In genomic region chr7:50309130-50309478, GRCh38 we compare ENCODE assay signal across 12 cellular contexts. TPM values are rescaled to one million over a fixed set of nuclear protein-coding genes. Genes with fewer than 3 reads are reported as not detected.
DNase-seq lines count a peak whose midpoint lies in the region; ATAC-seq and TF ChIP-seq lines count a peak whose summit lies in the region.
"Had no signal": no experiment of that assay in that cellular context is flagged by ENCODE, and none has a peak within 500 bp of the region (broad histone marks: within the 10 kb centered on the region; RNA-seq: fewer than 3 reads in every experiment).

No MANE protein-coding gene starts in this region.

- in situ Hi-C loops in mammary epithelial cell (cut with MboI; ENCODE audit: low sequenced_read_pairs in 2 of 2), result no loop called here

- H3K9me3 ChIP-seq in OCI-LY7 (ENCODE audit: low read length) (no peaks in the 10 kb centered on the region), thymus (ENCODE audit: control insufficient read depth) (no peaks in the 10 kb centered on the region), smooth muscle cell (replicated peaks; ENCODE audit: low read depth) (no peaks in the 10 kb centered on the region), mammary epithelial cell (replicated peaks; ENCODE audit: insufficient read depth, low read length) (no peaks in the 10 kb centered on the region)

- H3K27me3 ChIP-seq in thymus (ENCODE audit: control insufficient read depth, insufficient read depth) (no peaks in the 10 kb centered on the region), smooth muscle cell (ENCODE audit: low read depth) (peaks cover 58% of the 10 kb centered on the region), mammary epithelial cell (ENCODE audit: insufficient read depth, low read length) (peaks cover 18% of the 10 kb centered on the region)

- H2AFZ ChIP-seq in OCI-LY7 (ENCODE audit: low read length) (peak overlapping the region; percentile 32; the same call in 1 of the 2 replicates), smooth muscle cell (ENCODE audit: low read depth) (no peak overlapping the region), mammary epithelial cell (ENCODE audit: low read depth, low read length) (no peak overlapping the region)

- POLR2A ChIA-PET in OCI-LY7 (lab: Charles Lee), result interaction anchor here (0.7 to 14.5 kb wide), 15 partner anchors 14 to 161 kb away, joined by 3 to 293 read pairs (median 13); no protein-coding TSS in a partner anchor

- dilution Hi-C loops in mammary epithelial cell (cut with HindIII; ENCODE audit: low sequenced_read_pairs), result no loop called here

- peak overlapping the region; percentile 88 for H3K4me3 Mint-ChIP-seq in activated T-cell treated with anti-CD3 and anti-CD28 coated beads, Interleukin-2, amount 50 U/mL, for 24 hours
- H3K4me3 Mint-ChIP-seq in effector memory CD8-positive, alpha-beta T cell, result peak overlapping the region; percentile 93 to 96

- H3K36me3 Mint-ChIP-seq in activated T-cell treated with anti-CD3 and anti-CD28 coated beads, Interleukin-2, amount 50 U/mL, for 24 hours (ENCODE audit: low read depth), result peaks cover 95% of the 10 kb centered on the region
- H3K36me3 Mint-ChIP-seq in effector memory CD8-positive, alpha-beta T cell (ENCODE audit: insufficient read depth), result peaks cover 60% of the 10 kb centered on the region

- ATAC-seq in effector memory CD8-positive, alpha-beta T cell (replicated peaks), result no peak
- no peak for ATAC-seq in GM21723 (IDR thresholded peaks at IDR 0.05; ENCODE audit: unreplicated experiment)
- ATAC-seq: PC-3 had no signal

- H3K4me2 ChIP-seq in OCI-LY7 (ENCODE audit: low read length) (peak overlapping the region; percentile 99), smooth muscle cell (no peak overlapping the region), mammary epithelial cell (ENCODE audit: insufficient read depth, low read depth, low read length) (no peak overlapping the region)

- H3K27ac Mint-ChIP-seq in activated T-cell treated with anti-CD3 and anti-CD28 coated beads, Interleukin-2, amount 50 U/mL, for 24 hours, result peak overlapping the region; percentile 96
- peak overlapping the region; percentile 93 to 95 for H3K27ac Mint-ChIP-seq in effector memory CD8-positive, alpha-beta T cell

- CTCF ChIA-PET in OCI-LY7 (lab: Charles Lee; ENCODE audit: unreplicated experiment) (interaction anchor here (0.6 to 2.0 kb wide), 2 partner anchors 29 to 156 kb away, joined by 3 to 7 read pairs; no protein-coding TSS in a partner anchor), mammary epithelial cell (lab: Charles Lee; ENCODE audit: low non-redundant PET) (no interaction called here)

- no peak for TF ChIP-seq CTCF in OCI-LY7 (conservative IDR thresholded peaks at IDR 0.05; ENCODE audit: low read length)
- no peak for TF ChIP-seq CTCF in smooth muscle cell (IDR thresholded peaks at IDR 0.05; ENCODE audit: borderline replicate concordance, insufficient read depth, poor library complexity, severe bottlenecking)
- no peak for TF ChIP-seq CTCF in mammary epithelial cell (conservative IDR thresholded peaks at IDR 0.05 in 1 of 2, IDR thresholded peaks at IDR 0.05 in 1 of 2; ENCODE audit: extremely low read depth in 1 of 2, insufficient read depth in 1 of 2, low read depth in 1 of 2, low read length in 2 of 2)

- peaks cover 32% of the 10 kb centered on the region for H3K4me1 Mint-ChIP-seq in activated T-cell treated with anti-CD3 and anti-CD28 coated beads, Interleukin-2, amount 50 U/mL, for 24 hours (ENCODE audit: low read depth)
- peaks cover 54 to 74% of the 10 kb centered on the region in 2 donors for H3K4me1 Mint-ChIP-seq in effector memory CD8-positive, alpha-beta T cell (ENCODE audit: low read depth in 2 of 2)

- intact Hi-C loops in OCI-LY7 (cut with micrococcal nuclease; ENCODE audit: unreplicated experiment) (loop anchor here (1.0 to 5.0 kb wide), 4 partner anchors 41 to 161 kb away; no protein-coding TSS in a partner anchor), mammary epithelial cell (cut with micrococcal nuclease) (no loop called here)

- H3F3A ChIP-seq in smooth muscle cell (ENCODE audit: low read depth), result no peaks in the 10 kb centered on the region

- H3K36me3 ChIP-seq in OCI-LY7 (ENCODE audit: insufficient read depth, low read length), result peaks cover 28% of the 10 kb centered on the region
- H3K36me3 ChIP-seq in thymus (ENCODE audit: control insufficient read depth, insufficient read depth), result peaks cover 3% of the 10 kb centered on the region
- H3K36me3 ChIP-seq in smooth muscle cell (ENCODE audit: low read depth), result no peaks in the 10 kb centered on the region
- no peaks in the 10 kb centered on the region for H3K36me3 ChIP-seq in mammary epithelial cell (ENCODE audit: insufficient read depth, low read length)

- no peaks in the 10 kb centered on the region for H3K9me3 Mint-ChIP-seq in activated T-cell treated with anti-CD3 and anti-CD28 coated beads, Interleukin-2, amount 50 U/mL, for 24 hours
- H3K9me3 Mint-ChIP-seq in effector memory CD8-positive, alpha-beta T cell, result no peaks in the 10 kb centered on the region

- H3K27ac ChIP-seq in OCI-LY7 (ENCODE audit: low read depth, low read length, poor library complexity, severe bottlenecking) (peak overlapping the region; percentile 86), thymus (ENCODE audit: low read depth) (peak overlapping the region; percentile 97), smooth muscle cell (ENCODE audit: low read depth) (no peak overlapping the region), mammary epithelial cell (ENCODE audit: insufficient read depth, low read depth, low read length) (no peak overlapping the region)

- H3K4me1 ChIP-seq in OCI-LY7 (ENCODE audit: insufficient read depth, low read length, poor library complexity, severe bottlenecking) (peaks cover 41% of the 10 kb centered on the region), thymus (ENCODE audit: control insufficient read depth, insufficient read depth, low read length) (peaks cover 8% of the 10 kb centered on the region), smooth muscle cell (ENCODE audit: low read depth) (peaks cover 8% of the 10 kb centered on the region), mammary epithelial cell (ENCODE audit: insufficient read depth, low read length) (peaks cover 4% of the 10 kb centered on the region)

- no peaks in the 10 kb centered on the region for H3K9me2 ChIP-seq in OCI-LY7 (ENCODE audit: insufficient read depth, low read length)

- H3K79me2 ChIP-seq in OCI-LY7 (ENCODE audit: insufficient read depth, low read depth, low read length) (peaks cover 91% of the 10 kb centered on the region), smooth muscle cell (ENCODE audit: low read depth) (no peaks in the 10 kb centered on the region), mammary epithelial cell (ENCODE audit: insufficient read depth, low read length) (no peaks in the 10 kb centered on the region)

- H3K27me3 Mint-ChIP-seq in activated T-cell treated with anti-CD3 and anti-CD28 coated beads, Interleukin-2, amount 50 U/mL, for 24 hours, result no peaks in the 10 kb centered on the region
- no peaks in the 10 kb centered on the region for H3K27me3 Mint-ChIP-seq in effector memory CD8-positive, alpha-beta T cell

- BruUV-seq in OCI-LY7 (replicated peaks; lab: Mats Ljungman, UMichigan) (no TSS peak), mammary epithelial cell (replicated peaks; lab: Mats Ljungman, UMichigan) (no TSS peak)

- 35% methylated on average over 6 of the region's 6 CpGs for WGBS in thymus
- 89% methylated on average over 6 of the region's 6 CpGs for WGBS in smooth muscle cell (ENCODE audit: low lambda C conversion rate)
- WGBS in mammary epithelial cell (ENCODE audit: low coverage, missing lambda C conversion rate), result 72% methylated on average over 5 of the region's 6 CpGs

- H3K9ac ChIP-seq in smooth muscle cell (ENCODE audit: low read depth) (no peak overlapping the region), mammary epithelial cell (ENCODE audit: insufficient read depth, low read length) (no peak overlapping the region)

- DNase-seq in activated T-cell treated with anti-CD3 and anti-CD28 coated beads, Interleukin-2, amount 50 U/mL, for 24 hours, result no peak
- DNase-seq in activated T-cell treated with anti-CD3 and anti-CD28 coated beads for 4 hours (no peak), OCI-LY7 (ENCODE audit: low spot score) (no peak), smooth muscle cell (lab: John Stamatoyannopoulos, UW; ENCODE audit: unreplicated experiment) (no peak), mammary epithelial cell (no peak)
- no peak for DNase-seq in effector memory CD8-positive, alpha-beta T cell
- DNase-seq: glutamatergic neuron, NCI-H1092, NCI-H2227 treated with DMSO at 0.1 percent for 48 hours, PC-3 had no signal

- H4K20me1 ChIP-seq in OCI-LY7 (ENCODE audit: insufficient read depth, low read length), result peaks cover 7% of the 10 kb centered on the region; the same call in 1 of the 2 replicates
- H4K20me1 ChIP-seq in smooth muscle cell (ENCODE audit: low read depth), result no peaks in the 10 kb centered on the region
- H4K20me1 ChIP-seq in mammary epithelial cell (ENCODE audit: insufficient read depth, low read length), result no peaks in the 10 kb centered on the region

- H3K4me3 ChIP-seq in OCI-LY7 (ENCODE audit: low read depth, low read length, poor library complexity, severe bottlenecking) (peak overlapping the region; percentile 71), thymus (ENCODE audit: low read length) (peak overlapping the region; percentile 91), smooth muscle cell (no peak overlapping the region), mammary epithelial cell (replicated peaks in 1 of 3; ENCODE audit: insufficient read depth in 1 of 3, low read depth in 2 of 3, low read length in 3 of 3) (no peak overlapping the region)

RNA-seq across cellular contexts. Expression of gene IKZF1, which starts 4.6 kb away (rescaled TPM):
- total RNA-seq in OCI-LY7 (2014; rRNA removed; shearing (Covaris generic)), result 90.0 and 108 TPM in 2 replicates
- 161 and 163 TPM in 2 replicates for total RNA-seq in OCI-LY7 (2022)
- 99.0 TPM for polyA plus RNA-seq in thymus
- total RNA-seq in smooth muscle cell, result not detected in 2 replicates
- not detected in 2 replicates for polyA plus RNA-seq in smooth muscle cell
- total RNA-seq in mammary epithelial cell, result not detected
- polyA plus RNA-seq in mammary epithelial cell, result 0.01 TPM
- not detected for polyA minus RNA-seq in mammary epithelial cell
- total RNA-seq: PC-3 had no signal

Comparison
In these comparisons a context has a peak if more than half of its experiments do, and no peak if none do; other contexts are left out.
1. H3K27ac ChIP-seq: peak in OCI-LY7 (single experiment) and thymus (single experiment); none in smooth muscle cell (single experiment) and mammary epithelial cell (single experiment).
2. H3K4me3 ChIP-seq: peak in OCI-LY7 (single experiment) and thymus (single experiment); none in smooth muscle cell (single experiment) and mammary epithelial cell (0 of 3).
3. RNA of gene IKZF1, which starts 4.6 kb away (total RNA-seq): 90.0 to 163 TPM in OCI-LY7; not detected in smooth muscle cell and not detected in mammary epithelial cell; every median in the first group is over 10 times any median in the second.